8 cellular contexts compared by ENCODE assay signal in the genomic region with DNA sequence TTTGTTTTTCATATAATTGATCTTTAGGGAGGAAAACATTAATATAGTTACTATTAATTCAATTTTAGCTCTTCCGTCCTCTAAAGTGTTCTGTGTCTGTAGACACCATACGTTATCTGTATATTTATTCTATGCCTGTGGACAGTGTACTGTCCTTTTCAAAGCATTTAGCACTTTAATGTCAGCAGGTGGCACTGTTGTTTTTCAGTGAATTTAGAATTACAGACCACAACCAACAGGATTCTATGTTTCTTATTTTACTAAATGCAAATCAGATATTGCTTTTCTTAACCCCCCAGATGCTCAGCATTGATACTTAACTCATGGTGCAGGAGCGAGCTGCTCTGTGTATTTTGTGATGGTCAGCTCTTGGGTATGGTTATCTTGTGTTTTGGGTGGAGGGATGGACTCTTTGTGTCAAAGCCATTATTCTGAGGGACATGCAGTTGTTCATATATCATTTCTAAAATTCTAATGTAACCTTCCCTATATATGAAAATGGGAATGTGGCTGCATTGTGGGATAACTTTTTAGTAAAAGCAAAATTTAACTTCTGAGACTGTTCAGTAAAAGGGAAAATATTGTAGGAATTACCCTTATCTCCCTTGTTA.
DNase-seq lines count a peak whose midpoint lies in the region; ATAC-seq and TF ChIP-seq lines count a peak whose summit lies in the region.

No MANE protein-coding gene starts in this region.

- H3K4me2 ChIP-seq in SK-N-SH, result no peak overlapping the region

- H3K36me3 ChIP-seq in SK-N-SH (replicated peaks in 1 of 2; ENCODE audit: control insufficient read depth in 1 of 2, insufficient read depth in 2 of 2, low read length in 1 of 2) (peaks cover 66 to 72% of the 10 kb centered on the region in 2 experiments), gastroesophageal sphincter (peaks cover 0 to 54% of the 10 kb centered on the region in 2 donors)

- H4K20me1 ChIP-seq in SK-N-SH (ENCODE audit: insufficient read depth), result no peaks in the 10 kb centered on the region

- H2AFZ ChIP-seq in SK-N-SH (ENCODE audit: low read depth), result no peak overlapping the region

- H3K9me3 ChIP-seq in SK-N-SH, result no peaks in the 10 kb centered on the region
- H3K9me3 ChIP-seq in gastroesophageal sphincter, result no peaks in the 10 kb centered on the region

- TF ChIP-seq EP300 in SK-N-SH (IDR thresholded peaks at IDR 0.05; ENCODE audit: borderline replicate concordance in 1 of 2, low read depth in 1 of 2, low read length in 1 of 2), result no peak
- no peak for TF ChIP-seq EP300 in gastroesophageal sphincter (IDR thresholded peaks at IDR 0.05)

- DNase-seq in SIG-M5 treated with dmso at 0.1 percent for 504 hours (lab: John Stamatoyannopoulos, UW; ENCODE audit: unreplicated experiment), result peak; percentile 22
- no peak for DNase-seq in SIG-M5 (lab: John Stamatoyannopoulos, UW)
- no peak for DNase-seq in SK-N-SH
- peak; percentile 84 for DNase-seq in superior temporal gyrus (ENCODE audit: extremely low spot score)
- no peak for DNase-seq in middle frontal gyrus (ENCODE audit: extremely low spot score, low spot score)
- no peak for DNase-seq in D341Med (ENCODE audit: low spot score)

- TF ChIP-seq RAD21 in SK-N-SH (IDR thresholded peaks at IDR 0.05; ENCODE audit: low read length), result peak; percentile 75

- H3K79me2 ChIP-seq in SK-N-SH (ENCODE audit: insufficient read depth), result no peaks in the 10 kb centered on the region

- POLR2A ChIA-PET in SK-N-SH (lab: Yijun Ruan, JAX), result no interaction called here

- CTCF ChIA-PET in SK-N-SH (lab: Yijun Ruan, JAX), result interaction anchor here (0.6 to 7.9 kb wide), 25 partner anchors 12 to 422 kb away, joined by 3 to 118 read pairs (median 4); no protein-coding TSS in a partner anchor

- H3K9ac ChIP-seq in SK-N-SH, result no peak overlapping the region

- no peaks in the 10 kb centered on the region for H3K9me2 ChIP-seq in SK-N-SH

- H3K4me3 ChIP-seq in SK-N-SH (ENCODE audit: low read depth in 2 of 2, low read length in 1 of 2), result no peak overlapping the region
- H3K4me3 ChIP-seq in gastroesophageal sphincter, result no peak overlapping the region

- TF ChIP-seq CTCF in SK-N-SH (IDR thresholded peaks at IDR 0.05) (peak; percentile 76), gastroesophageal sphincter (IDR thresholded peaks at IDR 0.05) (peak; percentile 9 to 63 (median 47))

- H3K4me1 ChIP-seq in SK-N-SH (ENCODE audit: control insufficient read depth in 1 of 2, insufficient read depth in 2 of 2, low read depth in 1 of 2, low read length in 1 of 2) (peaks cover 6% of the 10 kb centered on the region in 2 experiments; a peak in 3 of 4 replicates), gastroesophageal sphincter (no peaks in the 10 kb centered on the region)

- H3K27me3 ChIP-seq in SK-N-SH (ENCODE audit: insufficient read depth) (no peaks in the 10 kb centered on the region), gastroesophageal sphincter (no peaks in the 10 kb centered on the region)

- WGBS in SK-N-SH (ENCODE audit: low lambda C conversion rate), result 70% methylated on average over 3 of the region's 3 CpGs
- WGBS in gastroesophageal sphincter (ENCODE audit: low coverage in 1 of 2), 2 donors, result 50 to 61% methylated on average over 3 of the region's 3 CpGs

- peak; percentile 71 for ATAC-seq in HG03571 (IDR thresholded peaks at IDR 0.05; ENCODE audit: unreplicated experiment)
- no peak for ATAC-seq in gastroesophageal sphincter

- no peak for TF ChIP-seq POLR2A in gastroesophageal sphincter (IDR thresholded peaks at IDR 0.05)

- H3F3A ChIP-seq in SK-N-SH (replicated peaks; ENCODE audit: insufficient read depth), result peaks cover 28% of the 10 kb centered on the region

- no peak overlapping the region; a peak in 1 of 4 replicates for H3K27ac ChIP-seq in SK-N-SH (ENCODE audit: low read depth in 2 of 2, low read length in 1 of 2)
- no peak overlapping the region for H3K27ac ChIP-seq in gastroesophageal sphincter

TF ChIP-seq in SK-N-SH, 30 proteins besides CTCF, POLR2A, EP300 and RAD21:
- no peak for TF ChIP-seq PBX3 (IDR thresholded peaks at IDR 0.05)
- peak; percentile 48 for TF ChIP-seq SMC3 (IDR thresholded peaks at IDR 0.05; ENCODE audit: low read depth, low read length)
- peak; percentile 29; the same call in 1 of the 2 replicates for TF ChIP-seq MXI1 (IDR thresholded peaks at IDR 0.05; ENCODE audit: low read depth, low read length)

Comparison
In these comparisons a context has a peak if more than half of its experiments do, and no peak if none do; other contexts are left out.
1. DNase-seq: peak in SIG-M5 treated with dmso at 0.1 percent for 504 hours (single experiment) and superior temporal gyrus (single experiment); none in SIG-M5 (single experiment), SK-N-SH (single experiment), middle frontal gyrus (single experiment) and D341Med (single experiment).